In genomic region chr10:59907918-59908807, GRCh38 we compare ENCODE assay signal across 8 cellular contexts. TPM values are rescaled to one million over a fixed set of nuclear protein-coding genes. Genes with fewer than 3 reads are reported as not detected.
DNase-seq lines count a peak whose midpoint lies in the region; ATAC-seq and TF ChIP-seq lines count a peak whose summit lies in the region.

No MANE protein-coding gene starts in this region.

- H3K4me1 Mint-ChIP-seq in activated naive CD8-positive, alpha-beta T cell treated with anti-CD3 and anti-CD28 coated beads, Interleukin-2, amount 50 U/mL, for 24 hours: peaks cover 49% of the 10 kb centered on the region
- peaks cover 37% of the 10 kb centered on the region for H3K4me1 Mint-ChIP-seq in progenitor cell of endocrine pancreas (ENCODE audit: low read depth)

- peak; percentile 24 for ATAC-seq in HG02884 (IDR thresholded peaks at IDR 0.05; ENCODE audit: unreplicated experiment)
- ATAC-seq in activated naive CD8-positive, alpha-beta T cell treated with anti-CD3 and anti-CD28 coated beads, Interleukin-2, amount 50 U/mL, for 24 hours: peak; percentile 21

- H3K4me3 Mint-ChIP-seq in activated naive CD8-positive, alpha-beta T cell treated with anti-CD3 and anti-CD28 coated beads, Interleukin-2, amount 50 U/mL, for 24 hours: peak overlapping the region; percentile 95
- peak overlapping the region; percentile 94 for H3K4me3 Mint-ChIP-seq in progenitor cell of endocrine pancreas (ENCODE audit: low read depth)

- H3K9me3 ChIP-seq in left ventricle myocardium inferior (replicated peaks): peaks cover 2% of the 10 kb centered on the region

- peak overlapping the region; percentile 96 for H3K27ac ChIP-seq in left ventricle myocardium inferior (replicated peaks)

- H3K36me3 ChIP-seq in left ventricle myocardium inferior: no peaks in the 10 kb centered on the region

- H3K4me1 ChIP-seq in left ventricle myocardium inferior: peaks cover 56% of the 10 kb centered on the region

- H3K9me3 Mint-ChIP-seq in activated naive CD8-positive, alpha-beta T cell treated with anti-CD3 and anti-CD28 coated beads, Interleukin-2, amount 50 U/mL, for 24 hours: peaks cover 5% of the 10 kb centered on the region
- peaks cover 6% of the 10 kb centered on the region for H3K9me3 Mint-ChIP-seq in progenitor cell of endocrine pancreas (ENCODE audit: low read depth)

- H3K36me3 Mint-ChIP-seq in activated naive CD8-positive, alpha-beta T cell treated with anti-CD3 and anti-CD28 coated beads, Interleukin-2, amount 50 U/mL, for 24 hours (ENCODE audit: low read depth): peaks cover 18% of the 10 kb centered on the region
- peaks cover 2% of the 10 kb centered on the region for H3K36me3 Mint-ChIP-seq in progenitor cell of endocrine pancreas (ENCODE audit: insufficient read depth)

- DNase-seq in NCI-H1417 (lab: John Stamatoyannopoulos, UW): peak; percentile 22 to 48 (median 29)
- no peak for DNase-seq in NCI-H1417 treated with DMSO at 0.1 percent for 48 hours (lab: John Stamatoyannopoulos, UW)
- DNase-seq in OCI-M1 (lab: John Stamatoyannopoulos, UW): peak; percentile 96
- DNase-seq in activated naive CD8-positive, alpha-beta T cell treated with anti-CD3 and anti-CD28 coated beads, Interleukin-2, amount 50 U/mL, for 24 hours: peak; percentile 59
- no peak for DNase-seq in left ventricle myocardium inferior
- no peak for DNase-seq in progenitor cell of endocrine pancreas (ENCODE audit: low spot score, unreplicated experiment)
- DNase-seq in NCI-H1092 treated with DMSO at 0.1 percent for 48 hours (lab: John Stamatoyannopoulos, UW): no peak

- intact Hi-C loops in left ventricle myocardium inferior (cut with micrococcal nuclease): no loop called here

- no peak for TF ChIP-seq CTCF in left ventricle myocardium inferior (IDR thresholded peaks at IDR 0.05; ENCODE audit: borderline replicate concordance)
- no peak for TF ChIP-seq CTCF in progenitor cell of endocrine pancreas (IDR thresholded peaks at IDR 0.05; ENCODE audit: unreplicated experiment)

- peak overlapping the region; percentile 95 for H3K27ac Mint-ChIP-seq in activated naive CD8-positive, alpha-beta T cell treated with anti-CD3 and anti-CD28 coated beads, Interleukin-2, amount 50 U/mL, for 24 hours
- peak overlapping the region; percentile 99 for H3K27ac Mint-ChIP-seq in progenitor cell of endocrine pancreas

- H3K27me3 Mint-ChIP-seq in activated naive CD8-positive, alpha-beta T cell treated with anti-CD3 and anti-CD28 coated beads, Interleukin-2, amount 50 U/mL, for 24 hours: peaks cover 2% of the 10 kb centered on the region
- H3K27me3 Mint-ChIP-seq in progenitor cell of endocrine pancreas: no peaks in the 10 kb centered on the region

- peak overlapping the region; percentile 98 for H3K4me3 ChIP-seq in left ventricle myocardium inferior

- no peaks in the 10 kb centered on the region for H3K27me3 ChIP-seq in left ventricle myocardium inferior (ENCODE audit: low read depth)

RNA-seq across cellular contexts. Expression of gene CCDC6, which starts 1.8 kb away (rescaled TPM):
- 16.4 TPM for total RNA-seq in left ventricle myocardium inferior
- 57.6 TPM in 2 replicates for total RNA-seq in progenitor cell of endocrine pancreas

Comparison
In these comparisons a context has a peak if more than half of its experiments do, and no peak if none do; other contexts are left out.
1. DNase-seq: peak in NCI-H1417 (3 of 3), OCI-M1 (single experiment) and activated naive CD8-positive, alpha-beta T cell treated with anti-CD3 and anti-CD28 coated beads, Interleukin-2, amount 50 U/mL, for 24 hours (single experiment); none in NCI-H1417 treated with DMSO at 0.1 percent for 48 hours (single experiment), left ventricle myocardium inferior (single experiment), progenitor cell of endocrine pancreas (single experiment) and NCI-H1092 treated with DMSO at 0.1 percent for 48 hours (single experiment).